Comparison of ENCODE assay signal across 10 cellular contexts in the genomic region with DNA sequence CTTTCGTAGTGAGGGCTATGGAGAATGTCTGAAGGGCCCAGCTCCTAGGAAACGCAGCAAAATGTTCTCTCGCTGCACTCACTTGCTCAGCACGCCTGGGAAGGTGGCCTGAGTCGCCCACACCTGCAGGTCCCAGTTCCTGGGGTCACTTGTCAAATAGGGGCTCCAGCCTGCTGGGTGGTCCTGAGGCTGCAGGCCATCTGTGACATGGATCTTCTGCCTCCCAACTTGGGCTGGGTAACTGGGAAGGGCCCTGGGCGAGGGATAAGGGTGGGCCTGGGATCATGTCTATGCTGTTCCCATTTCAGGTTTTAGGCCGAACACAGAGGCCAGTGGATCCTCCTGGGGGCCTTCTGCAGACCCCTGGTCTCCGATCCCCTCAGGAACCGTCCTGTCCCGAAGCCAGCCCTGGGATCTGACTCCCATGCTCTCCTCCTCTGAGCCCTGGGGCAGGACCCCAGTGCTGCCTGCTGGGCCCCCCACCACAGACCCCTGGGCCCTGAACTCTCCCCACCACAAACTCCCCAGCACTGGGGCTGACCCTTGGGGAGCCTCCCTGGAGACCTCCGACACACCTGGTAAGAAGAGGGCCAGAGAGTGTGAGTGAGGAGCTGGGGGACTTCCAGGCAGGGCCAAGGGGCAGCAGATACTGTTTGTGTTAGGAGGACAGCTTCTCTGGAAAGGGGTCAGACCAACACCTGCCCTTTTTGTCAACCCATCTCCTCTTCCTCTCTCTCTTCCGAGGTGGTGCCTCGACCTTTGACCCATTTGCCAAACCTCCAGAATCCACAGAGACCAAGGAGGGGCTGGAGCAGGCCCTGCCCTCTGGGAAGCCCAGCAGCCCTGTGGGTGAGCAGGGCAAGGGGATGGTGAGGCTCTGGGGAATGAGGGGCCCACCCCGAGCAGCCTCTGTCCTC. TPM values are rescaled to one million over a fixed set of nuclear protein-coding genes. Genes with fewer than 3 reads are reported as not detected.
DNase-seq lines count a peak whose midpoint lies in the region; ATAC-seq, FAIRE-seq and TF ChIP-seq lines count a peak whose summit lies in the region.
"Had no signal": no experiment of that assay in that cellular context is flagged by ENCODE, and none has a peak within 500 bp of the region (broad histone marks: within the 10 kb centered on the region; RNA-seq: fewer than 3 reads in every experiment).

No MANE protein-coding gene starts in this region.

- H3K27ac Mint-ChIP-seq in natural killer cell, result peak overlapping the region in 1 of 2 donors; percentile 48
- H3K27ac Mint-ChIP-seq in natural killer cell treated with Interleukin-12 subunit alpha and Interleukin-12 subunit beta and Interleukin-15 and Interleukin-18, amount 100 ng/mL, for 72 hours, result no peak overlapping the region
- no peak overlapping the region for H3K27ac Mint-ChIP-seq in astrocyte (ENCODE audit: unreplicated experiment)
- no peak overlapping the region for H3K27ac Mint-ChIP-seq in naive B cell
- H3K27ac Mint-ChIP-seq: activated CD8-positive, alpha-beta T cell treated with anti-CD3 and anti-CD28 coated beads, Interleukin-2, amount 10 ng/mL, durations not matched to agents 7 days and 5 days had no signal

- H3K27me3 Mint-ChIP-seq in natural killer cell (ENCODE audit: low read depth in 2 of 2) (peaks cover 21% of the 10 kb centered on the region in 2 donors), astrocyte (ENCODE audit: low read depth, unreplicated experiment) (peaks cover 36% of the 10 kb centered on the region), naive B cell (peaks cover 10 to 32% (median 26%) of the 10 kb centered on the region in 3 donors)
- H3K27me3 Mint-ChIP-seq in natural killer cell treated with Interleukin-12 subunit alpha and Interleukin-12 subunit beta and Interleukin-15 and Interleukin-18, amount 100 ng/mL, for 72 hours, result peaks cover 15 to 20% of the 10 kb centered on the region in 2 donors

- no peaks in the 10 kb centered on the region for H4K20me1 ChIP-seq in astrocyte (ENCODE audit: insufficient read depth, low read length)

- intact Hi-C loops in natural killer cell (cut with micrococcal nuclease), result loop anchor here (5.0 to 10.0 kb wide), 2 partner anchors 63 to 144 kb away; a partner anchor contains a TSS

- no peaks in the 10 kb centered on the region for H3K36me3 ChIP-seq in astrocyte (ENCODE audit: insufficient read depth, low read length)

- DNase-seq in natural killer cell, result no peak
- DNase-seq in natural killer cell treated with Interleukin-12 subunit alpha and Interleukin-12 subunit beta and Interleukin-15 and Interleukin-18, amount 100 ng/mL, for 72 hours (ENCODE audit: low spot score), result no peak
- no peak for DNase-seq in astrocyte (ENCODE audit: low read depth)
- no peak for DNase-seq in naive B cell
- DNase-seq in globus pallidus (ENCODE audit: low spot score), result no peak
- DNase-seq in NCI-H1092 (lab: John Stamatoyannopoulos, UW), result no peak
- DNase-seq: activated CD8-positive, alpha-beta T cell treated with anti-CD3 and anti-CD28 coated beads, Interleukin-2, amount 10 ng/mL, durations not matched to agents 7 days and 5 days; HCEC 1CT had no signal

- H3K4me3 Mint-ChIP-seq in natural killer cell (peak overlapping the region; percentile 85), astrocyte (ENCODE audit: unreplicated experiment) (peak overlapping the region; percentile 62), naive B cell (peak overlapping the region in 7 of 8 donors; percentile 9 to 93 (median 85))
- no peak overlapping the region for H3K4me3 Mint-ChIP-seq in natural killer cell treated with Interleukin-12 subunit alpha and Interleukin-12 subunit beta and Interleukin-15 and Interleukin-18, amount 100 ng/mL, for 72 hours

- H3K4me1 Mint-ChIP-seq in natural killer cell, result peaks cover 11 to 17% of the 10 kb centered on the region in 2 donors
- H3K4me1 Mint-ChIP-seq in natural killer cell treated with Interleukin-12 subunit alpha and Interleukin-12 subunit beta and Interleukin-15 and Interleukin-18, amount 100 ng/mL, for 72 hours (ENCODE audit: low read depth in 2 of 2), result peaks cover 6 to 16% of the 10 kb centered on the region in 2 donors
- peaks cover 7% of the 10 kb centered on the region for H3K4me1 Mint-ChIP-seq in astrocyte (ENCODE audit: low read depth, unreplicated experiment)
- H3K4me1 Mint-ChIP-seq in naive B cell, result peaks cover 9 to 22% (median 11%) of the 10 kb centered on the region in 3 donors

- no peak overlapping the region for H2AFZ ChIP-seq in astrocyte (ENCODE audit: low read depth, low read length)

- H3K9me3 Mint-ChIP-seq in natural killer cell (no peaks in the 10 kb centered on the region), astrocyte (ENCODE audit: unreplicated experiment) (peaks cover 3% of the 10 kb centered on the region), naive B cell (no peaks in the 10 kb centered on the region)
- no peaks in the 10 kb centered on the region for H3K9me3 Mint-ChIP-seq in natural killer cell treated with Interleukin-12 subunit alpha and Interleukin-12 subunit beta and Interleukin-15 and Interleukin-18, amount 100 ng/mL, for 72 hours

- no peak overlapping the region for H3K27ac ChIP-seq in astrocyte (ENCODE audit: low read depth, low read length)

- no peak overlapping the region for H3K4me3 ChIP-seq in astrocyte (ENCODE audit: insufficient read depth, low read depth, low read length)

- no peak for ATAC-seq in natural killer cell
- no peak for ATAC-seq in natural killer cell treated with Interleukin-12 subunit alpha and Interleukin-12 subunit beta and Interleukin-15 and Interleukin-18, amount 100 ng/mL, for 72 hours
- no peak for ATAC-seq in naive B cell (ENCODE audit: low read depth in 2 of 2)
- ATAC-seq in GM21529 (IDR thresholded peaks at IDR 0.05; ENCODE audit: unreplicated experiment), result no peak
- no peak for ATAC-seq in HG03432 (IDR thresholded peaks at IDR 0.05; ENCODE audit: unreplicated experiment)

- H3K79me2 ChIP-seq in astrocyte (ENCODE audit: insufficient read depth, low read length), result no peaks in the 10 kb centered on the region

- no peaks in the 10 kb centered on the region for H3K9me3 ChIP-seq in astrocyte (ENCODE audit: insufficient read depth, low read depth, low read length)

- H3K4me1 ChIP-seq in astrocyte (ENCODE audit: insufficient read depth, low read length), result peaks cover 16% of the 10 kb centered on the region

- H3K9ac ChIP-seq in astrocyte (ENCODE audit: low read length), result no peak overlapping the region

- H3K4me2 ChIP-seq in astrocyte (ENCODE audit: low read length), result peak overlapping the region; percentile 96

- H3K27me3 ChIP-seq in astrocyte (ENCODE audit: insufficient read depth, low read length), result no peaks in the 10 kb centered on the region

- no peaks in the 10 kb centered on the region for H3K36me3 Mint-ChIP-seq in natural killer cell
- no peaks in the 10 kb centered on the region for H3K36me3 Mint-ChIP-seq in natural killer cell treated with Interleukin-12 subunit alpha and Interleukin-12 subunit beta and Interleukin-15 and Interleukin-18, amount 100 ng/mL, for 72 hours
- H3K36me3 Mint-ChIP-seq in astrocyte (ENCODE audit: low read depth, unreplicated experiment), result peaks cover 5% of the 10 kb centered on the region
- H3K36me3 Mint-ChIP-seq in naive B cell, result peaks cover 0 to 3% of the 10 kb centered on the region in 2 donors

- TF ChIP-seq CTCF in natural killer cell (IDR thresholded peaks at IDR 0.05), result no peak
- TF ChIP-seq CTCF in astrocyte (IDR thresholded peaks at IDR 0.05; ENCODE audit: insufficient read depth, low read depth, low read length), result no peak

- FAIRE-seq in astrocyte (lab: Jason Lieb, UNC), result no peak

RNA-seq across cellular contexts. Expression of a gene that starts 6.2 kb away (rescaled TPM):
- total RNA-seq in natural killer cell, result 10 to 100 TPM; 30.7 to 45.5 (median 32.5) TPM
- total RNA-seq in natural killer cell treated with Interleukin-12 subunit alpha and Interleukin-12 subunit beta and Interleukin-15 and Interleukin-18, amount 100 ng/mL, for 72 hours, result 10 to 100 TPM; 15.3 to 25.6 TPM
- 32.0 and 35.9 TPM in 2 replicates for total RNA-seq in astrocyte
- 10 to 100 TPM in 4 of 6 donors, 1 to 10 TPM in 2; 8.2 to 17.0 (median 11.9) TPM for polyA plus RNA-seq in naive B cell (ENCODE audit: low read depth in 6 of 6)

RNA-seq across cellular contexts. Expression of a gene that starts 8.2 kb away (rescaled TPM):
- total RNA-seq in natural killer cell (not detected), astrocyte (0.24 and 1.7 TPM in 2 replicates)
- not detected for total RNA-seq in natural killer cell treated with Interleukin-12 subunit alpha and Interleukin-12 subunit beta and Interleukin-15 and Interleukin-18, amount 100 ng/mL, for 72 hours
- polyA plus RNA-seq in naive B cell (ENCODE audit: low read depth in 6 of 6), result not detected
- total RNA-seq: activated CD8-positive, alpha-beta T cell treated with anti-CD3 and anti-CD28 coated beads, Interleukin-2, amount 10 ng/mL, durations not matched to agents 7 days and 5 days had no signal

RNA-seq across cellular contexts. Expression of a gene that starts 19.8 kb away (rescaled TPM):
- total RNA-seq in natural killer cell, result not detected
- not detected for total RNA-seq in natural killer cell treated with Interleukin-12 subunit alpha and Interleukin-12 subunit beta and Interleukin-15 and Interleukin-18, amount 100 ng/mL, for 72 hours
- total RNA-seq in astrocyte, result 0.27 and 0.36 TPM in 2 replicates
- not detected for polyA plus RNA-seq in naive B cell (ENCODE audit: low read depth in 6 of 6)
- total RNA-seq: activated CD8-positive, alpha-beta T cell treated with anti-CD3 and anti-CD28 coated beads, Interleukin-2, amount 10 ng/mL, durations not matched to agents 7 days and 5 days had no signal

RNA-seq across cellular contexts. Expression of a gene that starts 32.5 kb away (rescaled TPM):
- total RNA-seq in natural killer cell (1 to 10 TPM in 1 of 3 donors, under 1 TPM in 2; 0.26 to 4.9 (median 0.70) TPM), astrocyte (0.99 and 1.4 TPM in 2 replicates)
- total RNA-seq in natural killer cell treated with Interleukin-12 subunit alpha and Interleukin-12 subunit beta and Interleukin-15 and Interleukin-18, amount 100 ng/mL, for 72 hours, result 1 to 10 TPM; 1.1 to 2.8 TPM
- under 1 TPM in 3 of 6 donors, not detected in 3; 0.14 to 0.75 (median 0.47) TPM for polyA plus RNA-seq in naive B cell (ENCODE audit: low read depth in 6 of 6)
